Comparison of ENCODE assay signal across 8 cellular contexts in genomic region chr1:159854101-159854692, GRCh38. TPM values are rescaled to one million over a fixed set of nuclear protein-coding genes. Genes with fewer than 3 reads are reported as not detected.
DNase-seq lines count a peak whose midpoint lies in the region; ATAC-seq, FAIRE-seq and TF ChIP-seq lines count a peak whose summit lies in the region.

No MANE protein-coding gene starts in this region.

- H3K27me3 Mint-ChIP-seq in IgD-negative memory B cell (peaks cover 6% of the 10 kb centered on the region), mesothelial cell of epicardium (ENCODE audit: low read depth) (peaks cover 5% of the 10 kb centered on the region)
- H3K27me3 Mint-ChIP-seq in activated CD8-positive, alpha-beta T cell treated with anti-CD3 and anti-CD28 coated beads for 36 hours = no peaks in the 10 kb centered on the region

- CTCF ChIA-PET in activated CD8-positive, alpha-beta T cell treated with anti-CD3 and anti-CD28 coated beads for 36 hours (lab: Charles Lee) = interaction anchor here (0.8 to 7.9 kb wide), 6 partner anchors 10 to 53 kb away, joined by 3 to 57 read pairs (median 6); partner anchors contain the start of gene FCRL6

- peak overlapping the region; percentile 78 to 89 (median 82) for H3K4me3 Mint-ChIP-seq in IgD-negative memory B cell
- H3K4me3 Mint-ChIP-seq in activated CD8-positive, alpha-beta T cell treated with anti-CD3 and anti-CD28 coated beads for 36 hours = peak overlapping the region; percentile 77
- peak overlapping the region; percentile 77 for H3K4me3 Mint-ChIP-seq in mesothelial cell of epicardium

- H3K27ac Mint-ChIP-seq in IgD-negative memory B cell (no peak overlapping the region), mesothelial cell of epicardium (peak overlapping the region; percentile 92)
- peak overlapping the region; percentile 58 for H3K27ac Mint-ChIP-seq in activated CD8-positive, alpha-beta T cell treated with anti-CD3 and anti-CD28 coated beads for 36 hours

- H3K9me3 Mint-ChIP-seq in IgD-negative memory B cell = no peaks in the 10 kb centered on the region
- H3K9me3 Mint-ChIP-seq in activated CD8-positive, alpha-beta T cell treated with anti-CD3 and anti-CD28 coated beads for 36 hours = no peaks in the 10 kb centered on the region
- no peaks in the 10 kb centered on the region for H3K9me3 Mint-ChIP-seq in mesothelial cell of epicardium

- no peak for TF ChIP-seq CTCF in activated CD8-positive, alpha-beta T cell treated with anti-CD3 and anti-CD28 coated beads for 36 hours (IDR thresholded peaks at IDR 0.05)
- TF ChIP-seq CTCF in mesothelial cell of epicardium (IDR thresholded peaks at IDR 0.05; ENCODE audit: unreplicated experiment) = no peak

- H3K27ac ChIP-seq in temporal lobe (ENCODE audit: low read depth, low read length) = peak overlapping the region; percentile 83

- FAIRE-seq in GM12891 (lab: Jason Lieb, UNC) = no peak

- POLR2A ChIA-PET in activated CD8-positive, alpha-beta T cell treated with anti-CD3 and anti-CD28 coated beads for 36 hours (lab: Charles Lee) = interaction anchor here (0.9 to 1.0 kb wide), 3 partner anchors 14 to 67 kb away, joined by 3 read pairs; no protein-coding TSS in a partner anchor

- DNase-seq in GM03348 (ENCODE audit: low spot score) (peak; percentile 83), erythroblast (lab: John Stamatoyannopoulos, UW) (peak; percentile 13 to 23), mesothelial cell of epicardium (ENCODE audit: low spot score in 2 of 2, unreplicated experiment in 2 of 2) (peak in 1 of 2 experiments; percentile 47), GM12891 (ENCODE audit: insufficient read length, low spot score) (no peak)
- DNase-seq in activated CD8-positive, alpha-beta T cell treated with anti-CD3 and anti-CD28 coated beads for 36 hours = peak; percentile 38

- ATAC-seq in activated CD8-positive, alpha-beta T cell treated with anti-CD3 and anti-CD28 coated beads for 36 hours = peak; percentile 11
- no peak for ATAC-seq in HG02938 (IDR thresholded peaks at IDR 0.05; ENCODE audit: unreplicated experiment)

- no peak for TF ChIP-seq POLR2A in erythroblast (IDR thresholded peaks at IDR 0.05; ENCODE audit: low read length)
- TF ChIP-seq POLR2A in GM12891 (IDR thresholded peaks at IDR 0.05; ENCODE audit: low read depth, low read length) = no peak

- intact Hi-C loops in activated CD8-positive, alpha-beta T cell treated with anti-CD3 and anti-CD28 coated beads for 36 hours (cut with micrococcal nuclease) = no loop called here

- H3K4me1 Mint-ChIP-seq in IgD-negative memory B cell = peaks cover 0 to 9% (median 6%) of the 10 kb centered on the region in 3 donors
- peaks cover 23% of the 10 kb centered on the region for H3K4me1 Mint-ChIP-seq in activated CD8-positive, alpha-beta T cell treated with anti-CD3 and anti-CD28 coated beads for 36 hours (ENCODE audit: low read depth)
- H3K4me1 Mint-ChIP-seq in mesothelial cell of epicardium = peaks cover 19% of the 10 kb centered on the region

- H3K36me3 Mint-ChIP-seq in IgD-negative memory B cell (no peaks in the 10 kb centered on the region), mesothelial cell of epicardium (no peaks in the 10 kb centered on the region)
- no peaks in the 10 kb centered on the region for H3K36me3 Mint-ChIP-seq in activated CD8-positive, alpha-beta T cell treated with anti-CD3 and anti-CD28 coated beads for 36 hours (ENCODE audit: low read depth)

TF ChIP-seq in GM12891, 5 proteins besides CTCF, POLR2A, EP300 and RAD21:
- TF ChIP-seq TAF1 (IDR thresholded peaks at IDR 0.05; ENCODE audit: low read depth, low read length) (no peak), POLR2AphosphoS5 (IDR thresholded peaks at IDR 0.05; ENCODE audit: low read depth, low read length) (no peak), POU2F2 (IDR thresholded peaks at IDR 0.05; ENCODE audit: low read depth, low read length) (no peak), PAX5 (IDR thresholded peaks at IDR 0.05; ENCODE audit: insufficient read depth, low read length, severe bottlenecking) (no peak), SPI1 (IDR thresholded peaks at IDR 0.05; ENCODE audit: low read depth, low read length) (no peak)
TF ChIP-seq in GM12891: peak in this region for 0.

RNA-seq across cellular contexts. Expression of gene VSIG8, which starts 8.3 kb away (rescaled TPM):
- not detected for polyA plus RNA-seq in IgD-negative memory B cell
- not detected for total RNA-seq in activated CD8-positive, alpha-beta T cell treated with anti-CD3 and anti-CD28 coated beads for 36 hours
- total RNA-seq in mesothelial cell of epicardium (not detected in 3 replicates), temporal lobe (not detected)
- not detected for polyA plus RNA-seq in GM12891 (2012; ENCODE audit: low read depth, missing spikeins)

RNA-seq across cellular contexts. Expression of gene SLAMF8, which starts 27.5 kb away (rescaled TPM):
- polyA plus RNA-seq in IgD-negative memory B cell = not detected
- under 1 TPM; 0.54 TPM for total RNA-seq in activated CD8-positive, alpha-beta T cell treated with anti-CD3 and anti-CD28 coated beads for 36 hours
- total RNA-seq in mesothelial cell of epicardium (not detected in 3 replicates), temporal lobe (not detected)
- polyA plus RNA-seq in GM12891 (2012; ENCODE audit: low read depth, missing spikeins) = not detected

RNA-seq across cellular contexts. Expression of gene CFAP45, which starts 45.8 kb away (rescaled TPM):
- polyA plus RNA-seq in IgD-negative memory B cell = 1.2 TPM
- total RNA-seq in activated CD8-positive, alpha-beta T cell treated with anti-CD3 and anti-CD28 coated beads for 36 hours = 1 to 10 TPM; 1.3 to 1.4 TPM
- total RNA-seq in mesothelial cell of epicardium (0.18 to 0.20 TPM (median 0.20 TPM) in 3 replicates), temporal lobe (0.74 TPM)
- 0.49 TPM for polyA plus RNA-seq in GM12891 (2012; ENCODE audit: low read depth, missing spikeins)

RNA-seq across cellular contexts. Expression of gene FCRL6, which starts 52.0 kb away (rescaled TPM):
- 2.1 TPM for polyA plus RNA-seq in IgD-negative memory B cell
- under 1 TPM in 1 of 2 experiments, not detected in 1; 0.20 TPM for total RNA-seq in activated CD8-positive, alpha-beta T cell treated with anti-CD3 and anti-CD28 coated beads for 36 hours
- total RNA-seq in mesothelial cell of epicardium (0.60 to 0.62 TPM (median 0.61 TPM) in 3 replicates), temporal lobe (0.25 TPM)
- polyA plus RNA-seq in GM12891 (2012; ENCODE audit: low read depth, missing spikeins) = not detected

Comparison
In these comparisons a context has a peak if more than half of its experiments do, and no peak if none do; other contexts are left out.
1. H3K27ac Mint-ChIP-seq: peak in activated CD8-positive, alpha-beta T cell treated with anti-CD3 and anti-CD28 coated beads for 36 hours (single experiment) and mesothelial cell of epicardium (single experiment); none in IgD-negative memory B cell (0 of 3).
2. Peak in every context shown above with its lines, with median percentiles within 50 percentile points of each other: H3K4me3 Mint-ChIP-seq.